ENCODE assay signal across 2 cellular contexts in the genomic region with DNA sequence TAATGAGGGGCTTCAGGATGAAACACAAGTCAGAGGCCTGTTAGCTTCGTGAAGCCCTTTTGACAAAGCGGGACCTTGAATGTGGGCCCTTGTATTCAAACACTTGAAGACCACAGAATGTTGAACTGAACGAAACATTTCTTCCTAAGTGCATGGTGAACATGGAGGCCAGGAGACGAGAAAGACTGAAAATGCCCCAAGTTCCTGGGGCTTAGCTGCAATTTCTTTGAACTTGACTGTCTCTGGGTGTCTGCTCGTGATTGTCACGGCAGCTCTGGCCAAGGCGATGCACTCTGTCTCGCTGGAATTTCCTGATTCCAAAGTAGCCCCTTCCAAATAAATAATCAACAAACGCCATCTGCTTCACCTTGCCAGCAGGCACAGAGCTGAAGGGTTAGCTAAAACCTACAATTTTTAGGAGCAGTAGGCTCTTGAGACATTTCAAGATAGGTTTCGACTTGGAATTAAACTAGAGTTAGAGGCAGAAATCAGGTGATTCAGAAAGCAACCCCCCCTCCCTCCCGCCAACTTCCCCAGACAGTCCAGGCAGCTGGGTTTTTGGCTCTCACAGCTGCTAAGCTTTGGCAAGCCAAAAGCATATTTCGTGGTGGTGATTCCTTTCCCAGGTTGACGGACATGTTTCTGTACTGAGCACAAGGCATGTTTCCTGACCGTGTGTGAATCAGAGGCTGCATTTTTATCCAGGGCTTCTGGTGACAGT.
TF ChIP-seq lines count a peak whose summit lies in the region.

No MANE protein-coding gene starts in this region.

TF ChIP-seq in A549, 52 proteins besides CTCF, POLR2A, EP300 and RAD21 (continued from another document):
- TF ChIP-seq, protein P1, sequence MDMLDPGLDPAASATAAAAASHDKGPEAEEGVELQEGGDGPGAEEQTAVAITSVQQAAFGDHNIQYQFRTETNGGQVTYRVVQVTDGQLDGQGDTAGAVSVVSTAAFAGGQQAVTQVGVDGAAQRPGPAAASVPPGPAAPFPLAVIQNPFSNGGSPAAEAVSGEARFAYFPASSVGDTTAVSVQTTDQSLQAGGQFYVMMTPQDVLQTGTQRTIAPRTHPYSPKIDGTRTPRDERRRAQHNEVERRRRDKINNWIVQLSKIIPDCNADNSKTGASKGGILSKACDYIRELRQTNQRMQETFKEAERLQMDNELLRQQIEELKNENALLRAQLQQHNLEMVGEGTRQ (IDR thresholded peaks at IDR 0.05), result no peak
- TF ChIP-seq NPAS2 (CRISPR knock-in tag; IDR thresholded peaks at IDR 0.05; ENCODE audit: borderline replicate concordance) (no peak), HOXA7 (CRISPR knock-in tag; IDR thresholded peaks at IDR 0.05) (no peak), HOXB13 (CRISPR knock-in tag; IDR thresholded peaks at IDR 0.05; ENCODE audit: low read depth) (no peak), RARB (CRISPR knock-in tag; IDR thresholded peaks at IDR 0.05) (no peak), RFX5 (IDR thresholded peaks at IDR 0.05) (no peak), CHD4 (IDR thresholded peaks at IDR 0.05; ENCODE audit: borderline replicate concordance) (no peak), MYC (IDR thresholded peaks at IDR 0.05; ENCODE audit: borderline replicate concordance, low read length) (no peak), MAFK (IDR thresholded peaks at IDR 0.05; ENCODE audit: partially characterized antibody) (no peak)
- TF ChIP-seq, protein P2, sequence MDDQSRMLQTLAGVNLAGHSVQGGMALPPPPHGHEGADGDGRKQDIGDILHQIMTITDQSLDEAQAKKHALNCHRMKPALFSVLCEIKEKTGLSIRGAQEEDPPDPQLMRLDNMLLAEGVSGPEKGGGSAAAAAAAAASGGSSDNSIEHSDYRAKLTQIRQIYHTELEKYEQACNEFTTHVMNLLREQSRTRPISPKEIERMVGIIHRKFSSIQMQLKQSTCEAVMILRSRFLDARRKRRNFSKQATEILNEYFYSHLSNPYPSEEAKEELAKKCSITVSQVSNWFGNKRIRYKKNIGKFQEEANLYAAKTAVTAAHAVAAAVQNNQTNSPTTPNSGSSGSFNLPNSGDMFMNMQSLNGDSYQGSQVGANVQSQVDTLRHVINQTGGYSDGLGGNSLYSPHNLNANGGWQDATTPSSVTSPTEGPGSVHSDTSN (IDR thresholded peaks at IDR 0.05), result no peak
- TF ChIP-seq, protein P3, sequence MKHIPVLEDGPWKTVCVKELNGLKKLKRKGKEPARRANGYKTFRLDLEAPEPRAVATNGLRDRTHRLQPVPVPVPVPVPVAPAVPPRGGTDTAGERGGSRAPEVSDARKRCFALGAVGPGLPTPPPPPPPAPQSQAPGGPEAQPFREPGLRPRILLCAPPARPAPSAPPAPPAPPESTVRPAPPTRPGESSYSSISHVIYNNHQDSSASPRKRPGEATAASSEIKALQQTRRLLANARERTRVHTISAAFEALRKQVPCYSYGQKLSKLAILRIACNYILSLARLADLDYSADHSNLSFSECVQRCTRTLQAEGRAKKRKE (CRISPR knock-in tag; IDR thresholded peaks at IDR 0.05; ENCODE audit: low read depth), result no peak

TF ChIP-seq in HCT116, 20 proteins besides CTCF, POLR2A, EP300 and RAD21 (continued from another document):
- no peak for TF ChIP-seq SP1 (IDR thresholded peaks at IDR 0.05; ENCODE audit: low read depth)
- TF ChIP-seq, protein P4, sequence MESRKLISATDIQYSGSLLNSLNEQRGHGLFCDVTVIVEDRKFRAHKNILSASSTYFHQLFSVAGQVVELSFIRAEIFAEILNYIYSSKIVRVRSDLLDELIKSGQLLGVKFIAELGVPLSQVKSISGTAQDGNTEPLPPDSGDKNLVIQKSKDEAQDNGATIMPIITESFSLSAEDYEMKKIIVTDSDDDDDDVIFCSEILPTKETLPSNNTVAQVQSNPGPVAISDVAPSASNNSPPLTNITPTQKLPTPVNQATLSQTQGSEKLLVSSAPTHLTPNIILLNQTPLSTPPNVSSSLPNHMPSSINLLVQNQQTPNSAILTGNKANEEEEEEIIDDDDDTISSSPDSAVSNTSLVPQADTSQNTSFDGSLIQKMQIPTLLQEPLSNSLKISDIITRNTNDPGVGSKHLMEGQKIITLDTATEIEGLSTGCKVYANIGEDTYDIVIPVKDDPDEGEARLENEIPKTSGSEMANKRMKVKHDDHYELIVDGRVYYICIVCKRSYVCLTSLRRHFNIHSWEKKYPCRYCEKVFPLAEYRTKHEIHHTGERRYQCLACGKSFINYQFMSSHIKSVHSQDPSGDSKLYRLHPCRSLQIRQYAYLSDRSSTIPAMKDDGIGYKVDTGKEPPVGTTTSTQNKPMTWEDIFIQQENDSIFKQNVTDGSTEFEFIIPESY (IDR thresholded peaks at IDR 0.05; ENCODE audit: extremely low read depth, insufficient replicate concordance, low read length), result no peak
- TF ChIP-seq CEBPB (IDR thresholded peaks at IDR 0.05; ENCODE audit: low read depth), result no peak
